13 cellular contexts compared by ENCODE assay signal in the genomic region with DNA sequence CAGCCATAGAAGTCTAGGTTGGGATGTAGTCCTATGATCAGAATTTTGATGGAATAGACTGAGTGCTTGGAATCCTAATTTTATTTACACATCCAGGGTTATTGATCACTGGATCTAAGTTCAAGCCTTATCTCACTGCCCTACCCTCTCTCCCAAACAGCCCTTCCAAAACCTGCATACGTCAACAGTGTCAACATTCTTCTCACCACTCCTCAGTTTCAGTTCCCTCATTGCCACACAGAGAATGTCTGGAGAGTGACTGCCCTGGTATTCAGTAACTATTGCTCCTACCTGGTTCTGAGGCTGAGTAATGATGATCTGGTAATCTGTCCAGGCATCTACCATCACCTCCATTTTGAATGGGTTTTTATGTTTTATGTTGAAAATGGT. TPM values are rescaled to one million over a fixed set of nuclear protein-coding genes. Genes with fewer than 3 reads are reported as not detected.
A peak's percentile ranks its signal among the peaks of the same experiment; 100 is the strongest.
DNase-seq lines count a peak whose midpoint lies in the region; ATAC-seq and TF ChIP-seq lines count a peak whose summit lies in the region.
"Had no signal": no experiment of that assay in that cellular context is flagged by ENCODE, and none has a peak within 500 bp of the region (broad histone marks: within the 10 kb centered on the region; RNA-seq: fewer than 3 reads in every experiment).

No MANE protein-coding gene starts in this region.

- DNase-seq in naive B cell: peak; percentile 47
- no peak for DNase-seq in hippocampal formation (lab: John Stamatoyannopoulos, UW)
- no peak for DNase-seq in endothelial cell (ENCODE audit: low spot score)
- no peak for DNase-seq in A172 (ENCODE audit: low spot score)
- DNase-seq: foreskin melanocyte; mesenchymal stem cell; NCI-H2029 treated with DMSO at 0.1 percent for 48 hours; stimulated activated CD8-positive, alpha-beta memory T cell treated with anti-CD3 and anti-CD28 coated beads, Interleukin-4, amount 100 ng/mL, for 48 hours had no signal

- H3K27ac Mint-ChIP-seq in naive B cell (peak overlapping the region in 5 of 6 donors; percentile 2 to 57 (median 7)), endothelial cell (ENCODE audit: unreplicated experiment) (no peak overlapping the region)
- H3K27ac Mint-ChIP-seq: WTC11 had no signal

- peaks cover 12 to 27% (median 13%) of the 10 kb centered on the region in 3 donors for H3K4me1 Mint-ChIP-seq in naive B cell
- peaks cover 6% of the 10 kb centered on the region for H3K4me1 Mint-ChIP-seq in endothelial cell (ENCODE audit: unreplicated experiment)

- H3K9me3 Mint-ChIP-seq in naive B cell (no peaks in the 10 kb centered on the region), endothelial cell (ENCODE audit: unreplicated experiment) (no peaks in the 10 kb centered on the region)
- H3K9me3 Mint-ChIP-seq: WTC11 had no signal

- ATAC-seq in GM18868 (IDR thresholded peaks at IDR 0.05; ENCODE audit: unreplicated experiment): peak; percentile 100
- peak; percentile 84 for ATAC-seq in HG02588 (IDR thresholded peaks at IDR 0.05; ENCODE audit: unreplicated experiment)
- ATAC-seq in HG03575 (IDR thresholded peaks at IDR 0.05; ENCODE audit: extremely low read depth, insufficient number of reproducible peaks, low FRiP score, unreplicated experiment): peak; percentile 79
- peak; percentile 100 for ATAC-seq in naive B cell (ENCODE audit: low read depth in 2 of 2)
- no peak for ATAC-seq in esophagus mucosa

- TF ChIP-seq CTCF in endothelial cell (IDR thresholded peaks at IDR 0.05; ENCODE audit: unreplicated experiment): no peak

- peak overlapping the region in 4 of 8 donors; percentile 2 to 21 (median 2) for H3K4me3 Mint-ChIP-seq in naive B cell
- no peak overlapping the region for H3K4me3 Mint-ChIP-seq in endothelial cell (ENCODE audit: unreplicated experiment)
- H3K4me3 Mint-ChIP-seq: WTC11 had no signal

- H3K27me3 Mint-ChIP-seq in naive B cell (no peaks in the 10 kb centered on the region), endothelial cell (ENCODE audit: unreplicated experiment) (no peaks in the 10 kb centered on the region)

- H3K36me3 Mint-ChIP-seq in naive B cell (peaks cover 0 to 12% of the 10 kb centered on the region in 2 donors), endothelial cell (ENCODE audit: low read depth, unreplicated experiment) (no peaks in the 10 kb centered on the region)
- H3K36me3 Mint-ChIP-seq: WTC11 had no signal

RNA-seq across cellular contexts. Expression of gene GLYATL1, which starts 60.0 kb away (rescaled TPM):
- under 1 TPM in 5 of 6 donors, not detected in 1; 0.15 to 0.79 (median 0.31) TPM for polyA plus RNA-seq in naive B cell (ENCODE audit: low read depth in 6 of 6)
- 0.44 TPM for total RNA-seq in esophagus mucosa
- total RNA-seq in endothelial cell (ENCODE audit: unreplicated experiment): 2.0 TPM
- not detected in 2 replicates for total RNA-seq in A172 (2014; rRNA removed; shearing (Covaris generic))
